In the genomic region with DNA sequence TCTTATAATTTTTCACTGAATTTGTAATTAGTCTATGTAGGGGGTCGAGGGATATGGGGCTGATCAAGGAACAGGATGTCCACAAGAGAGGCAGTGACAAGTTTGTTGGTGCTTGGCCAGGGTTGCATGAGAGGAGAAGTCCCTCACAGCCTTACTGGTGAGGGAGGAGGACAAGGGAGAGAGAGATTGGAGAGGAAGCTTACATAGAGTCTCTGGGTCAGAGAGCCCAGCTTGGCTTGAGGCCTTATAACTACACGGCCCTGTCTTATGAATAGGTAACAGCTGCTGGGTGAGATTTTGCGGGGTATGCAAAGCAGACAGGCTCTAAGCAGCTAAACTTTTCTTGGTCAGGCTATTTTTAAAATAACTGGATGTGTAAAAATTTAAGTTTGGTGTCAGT, we compare ENCODE assay signal across 11 cellular contexts. TPM values are rescaled to one million over a fixed set of nuclear protein-coding genes. Genes with fewer than 3 reads are reported as not detected.
DNase-seq lines count a peak whose midpoint lies in the region; ATAC-seq, FAIRE-seq and TF ChIP-seq lines count a peak whose summit lies in the region.
"Had no signal": no experiment of that assay in that cellular context is flagged by ENCODE, and none has a peak within 500 bp of the region (broad histone marks: within the 10 kb centered on the region; RNA-seq: fewer than 3 reads in every experiment).

No MANE protein-coding gene starts in this region.

- in situ Hi-C loops in transverse colon (cut with MboI; ENCODE audit: low pct_ligation_motif_present in 1 of 4, low pct_unique_long_range_greater_than_20kb in 1 of 4, low sequenced_read_pairs in 3 of 4) = loop anchor here in 2 of 4 donors (10.0 to 25.0 kb wide), 2 partner anchors 344 to 387 kb away; no protein-coding TSS in a partner anchor

- no peaks in the 10 kb centered on the region for H3K79me1 ChIP-seq in neuronal stem cell (ENCODE audit: low read depth, low read length)

- no peak for TF ChIP-seq CTCF in transverse colon (IDR thresholded peaks at IDR 0.05)

- WGBS in neuronal stem cell (ENCODE audit: extremely low coverage in 2 of 2, insufficient read length in 2 of 2, insufficient replicate concordance in 1 of 2), 2 donors = no CpG with 5 or more reads among the region's 3 CpGs
- WGBS in transverse colon (ENCODE audit: low coverage in 1 of 2), 2 donors = 60 to 76% methylated on average over 3 of the region's 3 CpGs

- no peak overlapping the region for H3K9ac ChIP-seq in neuronal stem cell (ENCODE audit: low read depth, low read length, poor library complexity)

- H3K27ac ChIP-seq in neuronal stem cell (replicated peaks; ENCODE audit: low read length) (no peak overlapping the region), transverse colon (no peak overlapping the region)

- no peak overlapping the region for H3K4me2 ChIP-seq in neuronal stem cell (ENCODE audit: insufficient read depth, low read length, poor library complexity, severe bottlenecking)

- H2BK120ac ChIP-seq in neuronal stem cell (ENCODE audit: low read depth, low read length) = no peak overlapping the region

- no peak overlapping the region for H4K91ac ChIP-seq in neuronal stem cell (ENCODE audit: low read depth, low read length, poor library complexity)

- no peak overlapping the region for H3K4me3 ChIP-seq in neuronal stem cell (ENCODE audit: low read length in 2 of 2)
- no peak overlapping the region for H3K4me3 ChIP-seq in transverse colon

- H2AFZ ChIP-seq in neuronal stem cell (ENCODE audit: low read length) = peak overlapping the region; percentile 43

- peaks cover 0 to 4% of the 10 kb centered on the region in 2 donors for H3K4me1 ChIP-seq in neuronal stem cell (ENCODE audit: control insufficient read depth in 2 of 2, insufficient read depth in 1 of 2, low read depth in 1 of 2, low read length in 2 of 2)
- H3K4me1 ChIP-seq in transverse colon = no peaks in the 10 kb centered on the region

- TF ChIP-seq EP300 in transverse colon (IDR thresholded peaks at IDR 0.05; ENCODE audit: low read depth) = no peak

- no peak overlapping the region for H3K14ac ChIP-seq in neuronal stem cell (ENCODE audit: low read length)

- H3K18ac ChIP-seq in neuronal stem cell (ENCODE audit: low read length) = peak overlapping the region; percentile 19

- no peak overlapping the region for H4K8ac ChIP-seq in neuronal stem cell (ENCODE audit: low read depth, low read length)

- peak; percentile 86 for FAIRE-seq in GM19239 (lab: Jason Lieb, UNC)
- FAIRE-seq: G401.6 had no signal

- intact Hi-C loops in transverse colon (cut with DNase I; ENCODE audit: low total_unique reads) = loop anchor here (5.0 kb wide), 1 partner anchor 339 kb away; no protein-coding TSS in a partner anchor

- ATAC-seq in HG02642 (IDR thresholded peaks at IDR 0.05; ENCODE audit: poor library complexity, unreplicated experiment) (peak; percentile 90), HG03565 (IDR thresholded peaks at IDR 0.05; ENCODE audit: unreplicated experiment) (peak; percentile 84)
- ATAC-seq: activated naive CD8-positive, alpha-beta T cell treated with anti-CD3 and anti-CD28 coated beads, Interleukin-2, amount 50 U/mL, for 24 hours had no signal

- H3K36me3 ChIP-seq in neuronal stem cell (replicated peaks in 1 of 2; ENCODE audit: control insufficient read depth in 2 of 2, insufficient read depth in 2 of 2, low read length in 2 of 2) (no peaks in the 10 kb centered on the region), transverse colon (no peaks in the 10 kb centered on the region)

- no peak for TF ChIP-seq POLR2A in transverse colon (IDR thresholded peaks at IDR 0.05)

- H3K23ac ChIP-seq in neuronal stem cell (ENCODE audit: low read depth, low read length, poor library complexity) = no peak overlapping the region

- H2BK15ac ChIP-seq in neuronal stem cell (ENCODE audit: low read length) = no peak overlapping the region

- H2BK5ac ChIP-seq in neuronal stem cell (ENCODE audit: low read length) = no peak overlapping the region

- no peak overlapping the region for H2AK5ac ChIP-seq in neuronal stem cell (ENCODE audit: low read depth, low read length)

- no peak overlapping the region for H3K4ac ChIP-seq in neuronal stem cell (ENCODE audit: low read length)

- DNase-seq in GM19239 (ENCODE audit: insufficient read length, low spot score) (no peak), neuronal stem cell (ENCODE audit: low spot score) (no peak), transverse colon (no peak), COLO668 (lab: John Stamatoyannopoulos, UW; ENCODE audit: unreplicated experiment) (no peak), SIG-M5 treated with dmso at 0.1 percent for 504 hours (lab: John Stamatoyannopoulos, UW; ENCODE audit: unreplicated experiment) (no peak)
- DNase-seq: activated naive CD8-positive, alpha-beta T cell treated with anti-CD3 and anti-CD28 coated beads, Interleukin-2, amount 50 U/mL, for 24 hours; KG1; mammary epithelial cell had no signal

- H3K9me3 ChIP-seq in neuronal stem cell (replicated peaks in 1 of 2; ENCODE audit: control insufficient read depth in 2 of 2, insufficient read depth in 1 of 2, low read depth in 1 of 2, low read length in 2 of 2) (no peaks in the 10 kb centered on the region), transverse colon (no peaks in the 10 kb centered on the region)

- no peaks in the 10 kb centered on the region for H3K27me3 ChIP-seq in neuronal stem cell (ENCODE audit: control insufficient read depth in 3 of 3, insufficient read depth in 3 of 3, low read depth in 1 of 3, low read length in 3 of 3)
- no peaks in the 10 kb centered on the region for H3K27me3 ChIP-seq in transverse colon

- H2BK12ac ChIP-seq in neuronal stem cell (ENCODE audit: low read length) = no peak overlapping the region

RNA-seq across cellular contexts. Expression of a gene that starts 37.9 kb away (rescaled TPM):
- 19.7 TPM for polyA plus RNA-seq in neuronal stem cell (2013, experiment 1 of 2)
- polyA plus RNA-seq in neuronal stem cell (2013, experiment 2 of 2) = 19.9 TPM
- 10 to 100 TPM; 10.5 to 46.0 (median 27.6) TPM for total RNA-seq in transverse colon
